In genomic region chr2:46945671-46946070, GRCh38 we compare ENCODE assay signal across 18 cellular contexts. TPM values are rescaled to one million over a fixed set of nuclear protein-coding genes. Genes with fewer than 3 reads are reported as not detected.
DNase-seq lines count a peak whose midpoint lies in the region; ATAC-seq and TF ChIP-seq lines count a peak whose summit lies in the region.
"Had no signal": no experiment of that assay in that cellular context is flagged by ENCODE, and none has a peak within 500 bp of the region (broad histone marks: within the 10 kb centered on the region; RNA-seq: fewer than 3 reads in every experiment).

No MANE protein-coding gene starts in this region.

- CTCF ChIA-PET in CD8-positive, alpha-beta T cell (lab: Charles Lee): interaction anchor here (1.5 kb wide), 1 partner anchor 9 kb away, joined by 3 read pairs; no protein-coding TSS in a partner anchor
- CTCF ChIA-PET in T-cell (lab: Charles Lee): no interaction called here

- H3K4ac ChIP-seq in neuronal stem cell (ENCODE audit: low read length): no peak overlapping the region

- H2AFZ ChIP-seq in neuronal stem cell (ENCODE audit: low read length): no peak overlapping the region

- H3K14ac ChIP-seq in neuronal stem cell (ENCODE audit: low read length): no peak overlapping the region

- H3K4me1 Mint-ChIP-seq in CD8-positive, alpha-beta T cell (ENCODE audit: low read depth): peaks cover 70% of the 10 kb centered on the region
- peaks cover 67 to 77% (median 68%) of the 10 kb centered on the region in 3 donors for H3K4me1 Mint-ChIP-seq in T-cell
- peaks cover 76% of the 10 kb centered on the region for H3K4me1 Mint-ChIP-seq in dendritic cell treated with granulocyte-macrophage colony-stimulating factor and Interleukin-4, amounts not matched to agents 40 ng/mL and 50 ng/mL, for 4 days (ENCODE audit: low read depth)

- peaks cover 49% of the 10 kb centered on the region for H3K36me3 ChIP-seq in BLaER1
- peaks cover 5% of the 10 kb centered on the region for H3K36me3 ChIP-seq in CD8-positive, alpha-beta T cell (ENCODE audit: insufficient read depth, low read length)
- no peaks in the 10 kb centered on the region for H3K36me3 ChIP-seq in aorta (ENCODE audit: control insufficient read depth in 1 of 2, insufficient read depth in 2 of 2, low read length in 1 of 2)
- peaks cover 2 to 4% of the 10 kb centered on the region in 2 donors for H3K36me3 ChIP-seq in neuronal stem cell (replicated peaks in 1 of 2; ENCODE audit: control insufficient read depth in 2 of 2, insufficient read depth in 2 of 2, low read length in 2 of 2)
- H3K36me3 ChIP-seq: thyroid gland had no signal

- no peak overlapping the region for H2BK5ac ChIP-seq in neuronal stem cell (ENCODE audit: low read length)

- H3K9me3 ChIP-seq in BLaER1 (no peaks in the 10 kb centered on the region), aorta (ENCODE audit: control insufficient read depth, low read length) (no peaks in the 10 kb centered on the region), neuronal stem cell (replicated peaks in 1 of 2; ENCODE audit: control insufficient read depth in 2 of 2, insufficient read depth in 1 of 2, low read depth in 1 of 2, low read length in 2 of 2) (peaks cover 0 to 3% of the 10 kb centered on the region in 2 donors)
- no peaks in the 10 kb centered on the region for H3K9me3 ChIP-seq in CD8-positive, alpha-beta T cell (ENCODE audit: low read length)
- H3K9me3 ChIP-seq: esophagus muscularis mucosa, lower lobe of right lung, SK-N-SH, thyroid gland had no signal

- H3K4me3 ChIP-seq in BLaER1: peak overlapping the region; percentile 96
- H3K4me3 ChIP-seq in CD8-positive, alpha-beta T cell (ENCODE audit: low read depth, low read length): peak overlapping the region; percentile 13
- no peak overlapping the region for H3K4me3 ChIP-seq in aorta (ENCODE audit: low read length in 2 of 2)
- no peak overlapping the region for H3K4me3 ChIP-seq in neuronal stem cell (ENCODE audit: low read length in 2 of 2)
- H3K4me3 ChIP-seq: esophagus muscularis mucosa, lower lobe of right lung, thyroid gland had no signal

- POLR2A ChIA-PET in CD8-positive, alpha-beta T cell (lab: Charles Lee): no interaction called here
- POLR2A ChIA-PET in T-cell (lab: Charles Lee): no interaction called here

- H3K23ac ChIP-seq in neuronal stem cell (ENCODE audit: low read depth, low read length, poor library complexity): no peak overlapping the region

- H2AK5ac ChIP-seq in neuronal stem cell (ENCODE audit: low read depth, low read length): no peak overlapping the region

- peak overlapping the region; percentile 95 for H3K9ac ChIP-seq in BLaER1
- no peak overlapping the region for H3K9ac ChIP-seq in neuronal stem cell (ENCODE audit: low read depth, low read length, poor library complexity)
- H3K9ac ChIP-seq: SK-N-SH had no signal

- intact Hi-C loops in CD8-positive, alpha-beta T cell (cut with DNase I, micrococcal nuclease): no loop called here
- intact Hi-C loops in dendritic cell treated with granulocyte-macrophage colony-stimulating factor and Interleukin-4, amounts not matched to agents 40 ng/mL and 50 ng/mL, for 4 days (cut with micrococcal nuclease): no loop called here
- intact Hi-C loops in aorta (cut with DNase I): no loop called here

- no peak for DNase-seq in CD8-positive, alpha-beta T cell
- DNase-seq in T-cell (no peak), GM20000 (ENCODE audit: low spot score) (no peak), aorta (no peak), neuronal stem cell (ENCODE audit: low spot score) (no peak), RKO (ENCODE audit: low spot score) (no peak)
- DNase-seq: GF-D8; IMR-90; lower lobe of right lung; NCI-H1092 treated with DMSO at 0.1 percent for 48 hours; NCI-H2107; NCI-H526; SK-N-SH; stimulated activated CD4-positive, alpha-beta T cell treated with anti-CD3 and anti-CD28 coated beads, Interleukin-2, amount 100 ng/mL, for 48 hours; thyroid gland had no signal

- H3K9me3 Mint-ChIP-seq in CD8-positive, alpha-beta T cell: no peaks in the 10 kb centered on the region
- H3K9me3 Mint-ChIP-seq in T-cell: no peaks in the 10 kb centered on the region
- no peaks in the 10 kb centered on the region for H3K9me3 Mint-ChIP-seq in dendritic cell treated with granulocyte-macrophage colony-stimulating factor and Interleukin-4, amounts not matched to agents 40 ng/mL and 50 ng/mL, for 4 days

- H4K91ac ChIP-seq in neuronal stem cell (ENCODE audit: low read depth, low read length, poor library complexity): no peak overlapping the region

- peak overlapping the region; percentile 50 for H3K4me3 Mint-ChIP-seq in CD8-positive, alpha-beta T cell
- H3K4me3 Mint-ChIP-seq in T-cell: peak overlapping the region in 1 of 3 donors; percentile 53
- peak overlapping the region; percentile 56 for H3K4me3 Mint-ChIP-seq in dendritic cell treated with granulocyte-macrophage colony-stimulating factor and Interleukin-4, amounts not matched to agents 40 ng/mL and 50 ng/mL, for 4 days

- H3K27me3 Mint-ChIP-seq in CD8-positive, alpha-beta T cell (ENCODE audit: low read depth): no peaks in the 10 kb centered on the region
- no peaks in the 10 kb centered on the region for H3K27me3 Mint-ChIP-seq in T-cell
- H3K27me3 Mint-ChIP-seq in dendritic cell treated with granulocyte-macrophage colony-stimulating factor and Interleukin-4, amounts not matched to agents 40 ng/mL and 50 ng/mL, for 4 days: no peaks in the 10 kb centered on the region

- peak overlapping the region; percentile 99 for H3K4me2 ChIP-seq in BLaER1
- no peak overlapping the region for H3K4me2 ChIP-seq in neuronal stem cell (ENCODE audit: insufficient read depth, low read length, poor library complexity, severe bottlenecking)
- H3K4me2 ChIP-seq: SK-N-SH had no signal

- H3K79me1 ChIP-seq in neuronal stem cell (ENCODE audit: low read depth, low read length): no peaks in the 10 kb centered on the region

- peak overlapping the region; percentile 80 for H3K27ac Mint-ChIP-seq in CD8-positive, alpha-beta T cell
- H3K27ac Mint-ChIP-seq in T-cell: peak overlapping the region; percentile 59 to 76
- H3K27ac Mint-ChIP-seq in dendritic cell treated with granulocyte-macrophage colony-stimulating factor and Interleukin-4, amounts not matched to agents 40 ng/mL and 50 ng/mL, for 4 days: peak overlapping the region; percentile 51

- H2BK15ac ChIP-seq in neuronal stem cell (ENCODE audit: low read length): no peak overlapping the region

- H3K27me3 ChIP-seq in BLaER1 (no peaks in the 10 kb centered on the region), aorta (ENCODE audit: control insufficient read depth in 1 of 2, insufficient read depth in 2 of 2, low read length in 1 of 2) (no peaks in the 10 kb centered on the region), neuronal stem cell (ENCODE audit: control insufficient read depth in 3 of 3, insufficient read depth in 3 of 3, low read depth in 1 of 3, low read length in 3 of 3) (no peaks in the 10 kb centered on the region)
- no peaks in the 10 kb centered on the region for H3K27me3 ChIP-seq in CD8-positive, alpha-beta T cell (ENCODE audit: insufficient read depth, low read length)
- H3K27me3 ChIP-seq: esophagus muscularis mucosa, thyroid gland had no signal

- H3K27ac ChIP-seq in BLaER1: peak overlapping the region; percentile 92
- H3K27ac ChIP-seq in CD8-positive, alpha-beta T cell (ENCODE audit: low read depth, low read length): no peak overlapping the region
- H3K27ac ChIP-seq in aorta (ENCODE audit: low read depth in 1 of 2, low read length in 2 of 2): no peak overlapping the region
- no peak overlapping the region for H3K27ac ChIP-seq in neuronal stem cell (replicated peaks; ENCODE audit: low read length)
- H3K27ac ChIP-seq: esophagus muscularis mucosa, lower lobe of right lung, thyroid gland had no signal

- H4K8ac ChIP-seq in neuronal stem cell (ENCODE audit: low read depth, low read length): no peak overlapping the region

- H3K4me1 ChIP-seq in BLaER1 (peaks cover 70% of the 10 kb centered on the region), aorta (ENCODE audit: control insufficient read depth in 1 of 2, insufficient read depth in 2 of 2, low read length in 2 of 2) (peaks cover 0 to 3% of the 10 kb centered on the region in 2 donors), neuronal stem cell (ENCODE audit: control insufficient read depth in 2 of 2, insufficient read depth in 1 of 2, low read depth in 1 of 2, low read length in 2 of 2) (no peaks in the 10 kb centered on the region)
- peaks cover 46% of the 10 kb centered on the region for H3K4me1 ChIP-seq in CD8-positive, alpha-beta T cell (ENCODE audit: insufficient read depth, low read length)

- 93 to 95% methylated on average over 7 of the region's 7 CpGs for WGBS in aorta, 2 donors
- WGBS in neuronal stem cell (ENCODE audit: extremely low coverage in 2 of 2, insufficient read length in 2 of 2, insufficient replicate concordance in 1 of 2), 2 donors: no CpG with 5 or more reads among the region's 7 CpGs

- no peak for ATAC-seq in CD8-positive, alpha-beta T cell
- ATAC-seq in T-cell (replicated peaks in 1 of 4): no peak
- ATAC-seq in aorta (ENCODE audit: low FRiP score): no peak
- ATAC-seq: lower lobe of right lung had no signal

- H2BK12ac ChIP-seq in neuronal stem cell (ENCODE audit: low read length): no peak overlapping the region

- no peak overlapping the region for H2BK120ac ChIP-seq in neuronal stem cell (ENCODE audit: low read depth, low read length)

- H4K20me1 ChIP-seq in BLaER1: peaks cover 57% of the 10 kb centered on the region

- no peak overlapping the region for H3K18ac ChIP-seq in neuronal stem cell (ENCODE audit: low read length)

- H3K36me3 Mint-ChIP-seq in CD8-positive, alpha-beta T cell: peaks cover 25% of the 10 kb centered on the region
- H3K36me3 Mint-ChIP-seq in T-cell: peaks cover 14% of the 10 kb centered on the region
- H3K36me3 Mint-ChIP-seq in dendritic cell treated with granulocyte-macrophage colony-stimulating factor and Interleukin-4, amounts not matched to agents 40 ng/mL and 50 ng/mL, for 4 days (ENCODE audit: low read depth): peaks cover 92% of the 10 kb centered on the region

- TF ChIP-seq CTCF in CD8-positive, alpha-beta T cell (IDR thresholded peaks at IDR 0.05): no peak
- no peak for TF ChIP-seq CTCF in GM20000 (IDR thresholded peaks at IDR 0.05; ENCODE audit: extremely low read depth, missing control alignments)

RNA-seq across cellular contexts. Expression of gene TTC7A, which starts 4.6 kb away (rescaled TPM):
- 10 to 100 TPM; 53.7 to 53.8 TPM for total RNA-seq in CD8-positive, alpha-beta T cell
- total RNA-seq in T-cell: 10 to 100 TPM; 38.9 to 52.6 (median 43.7) TPM
- total RNA-seq in aorta: 10 to 100 TPM; 29.7 to 53.2 TPM
- 10 to 100 TPM; 12.0 to 24.3 TPM for polyA plus RNA-seq in aorta
- 12.6 TPM for polyA plus RNA-seq in neuronal stem cell (2013, experiment 1 of 2)
- 12.6 TPM for polyA plus RNA-seq in neuronal stem cell (2013, experiment 2 of 2)

RNA-seq across cellular contexts. Expression of gene MCFD2, which starts 30.1 kb away (rescaled TPM):
- total RNA-seq in CD8-positive, alpha-beta T cell: 10 to 100 TPM; 35.5 to 40.3 TPM
- total RNA-seq in T-cell (10 to 100 TPM; 30.8 to 44.0 (median 35.2) TPM), aorta (100 to 1,000 TPM; 122 to 165 TPM)
- 10 to 100 TPM; 50.1 to 53.3 TPM for polyA plus RNA-seq in aorta
- 56.7 TPM for polyA plus RNA-seq in neuronal stem cell (2013, experiment 1 of 2)
- 57.6 TPM for polyA plus RNA-seq in neuronal stem cell (2013, experiment 2 of 2)

Comparison
In these comparisons a context has a peak if more than half of its experiments do, and no peak if none do; other contexts are left out.
1. H3K4me3 ChIP-seq: peak in BLaER1 (single experiment) and CD8-positive, alpha-beta T cell (single experiment); none in aorta (0 of 2) and neuronal stem cell (0 of 2).
2. Peak in every context shown above with its lines, with median percentiles within 50 percentile points of each other: H3K27ac Mint-ChIP-seq.